20 cellular contexts compared by ENCODE assay signal in the genomic region with DNA sequence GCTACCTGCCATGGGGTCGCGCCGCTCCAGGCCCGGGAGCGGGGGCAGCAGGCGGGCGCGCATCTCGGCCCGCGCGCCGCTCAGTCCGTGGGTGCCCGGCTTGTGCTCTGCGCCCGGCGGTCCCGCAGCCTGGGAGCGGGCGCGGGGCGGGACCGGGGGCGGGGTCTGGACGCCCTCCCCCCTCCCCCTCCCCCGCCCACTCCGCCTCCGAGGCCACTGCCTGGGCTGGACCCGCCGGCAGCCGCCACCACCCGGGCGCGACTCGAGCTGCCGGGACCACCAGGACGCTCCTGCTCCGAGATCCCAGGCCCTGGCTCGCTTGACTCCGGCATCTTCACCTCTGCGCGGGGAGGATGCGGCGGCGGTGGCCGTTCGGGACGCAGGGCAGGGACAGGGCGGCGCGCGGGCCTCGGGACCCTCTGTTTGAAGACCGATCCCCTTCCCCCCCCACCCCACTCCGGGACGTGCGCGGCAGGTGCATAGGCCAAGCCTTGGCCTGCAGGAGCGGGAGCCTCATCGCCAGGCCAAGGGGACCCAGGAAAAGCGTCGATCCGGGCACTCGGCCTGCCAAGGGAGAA. TPM values are rescaled to one million over a fixed set of nuclear protein-coding genes. Genes with fewer than 3 reads are reported as not detected.
DNase-seq lines count a peak whose midpoint lies in the region; ATAC-seq and TF ChIP-seq lines count a peak whose summit lies in the region.
"Had no signal": no experiment of that assay in that cellular context is flagged by ENCODE, and none has a peak within 500 bp of the region (broad histone marks: within the 10 kb centered on the region; RNA-seq: fewer than 3 reads in every experiment).

Gene HS3ST6 (minus strand): TSS at position 104 of the 578 bp plus-strand sequence. CDS start 92 bp downstream, at position 12.

- peak within 1 kb of the TSS; percentile 35; the same call in 1 of the 2 replicates for H3K4me3 ChIP-seq in iPS DF 6.9 (ENCODE audit: low read length)
- no peak within 1 kb of the TSS for H3K4me3 ChIP-seq in osteoblast (ENCODE audit: insufficient read depth, low read length)

- H3K36me3 ChIP-seq in iPS DF 6.9 (ENCODE audit: control insufficient read depth, insufficient read depth, low read length) (no peaks in the 10 kb centered on the region), osteoblast (ENCODE audit: insufficient read depth, low read length) (no peaks in the 10 kb centered on the region)

- H2AFZ ChIP-seq in osteoblast (ENCODE audit: low read length), result no peak within 1 kb of the TSS

- H3K4me1 ChIP-seq in iPS DF 6.9 (ENCODE audit: control insufficient read depth, insufficient read depth, low read length), result peaks cover 16% of the 10 kb centered on the region
- no peaks in the 10 kb centered on the region for H3K4me1 ChIP-seq in osteoblast (ENCODE audit: insufficient read depth, low read length)

- no peak within 1 kb of the TSS for H3K4me2 ChIP-seq in osteoblast (ENCODE audit: insufficient read depth, low read length)

- ATAC-seq in HG02571 (IDR thresholded peaks at IDR 0.05; ENCODE audit: unreplicated experiment) (no peak), GM21723 (IDR thresholded peaks at IDR 0.05; ENCODE audit: unreplicated experiment) (no peak)
- ATAC-seq: effector memory CD8-positive, alpha-beta T cell had no signal

- H3K79me2 ChIP-seq in osteoblast (ENCODE audit: insufficient read depth, low read length), result no peaks in the 10 kb centered on the region

- TF ChIP-seq CTCF in osteoblast (IDR thresholded peaks at IDR 0.05; ENCODE audit: extremely low read depth, low read depth, low read length), result no peak

- H3K9me3 ChIP-seq in iPS DF 6.9 (ENCODE audit: control insufficient read depth, insufficient read depth, low read length), result no peaks in the 10 kb centered on the region
- H3K9me3 ChIP-seq in osteoblast (ENCODE audit: low read depth, low read length), result no peaks in the 10 kb centered on the region
- H3K9me3 ChIP-seq: testis had no signal

- peaks cover 3% of the 10 kb centered on the region for H4K20me1 ChIP-seq in osteoblast (ENCODE audit: insufficient read depth, low read length)

- DNase-seq in NCI-H2227 (lab: John Stamatoyannopoulos, UW; ENCODE audit: unreplicated experiment) (peak; percentile 47), NCI-H2227 treated with DMSO at 0.1 percent for 48 hours (lab: John Stamatoyannopoulos, UW) (no peak), NCI-H69 (lab: John Stamatoyannopoulos, UW) (peak; percentile 44), iPS DF 6.9 (ENCODE audit: low read depth, low spot score) (no peak), osteoblast (ENCODE audit: insufficient read length, low spot score, missing footprints) (peak; percentile 84)
- no peak for DNase-seq in stimulated activated CD4-positive, alpha-beta T cell treated with anti-CD3 and anti-CD28 coated beads, Interleukin-1b, Interleukin-23, amount 100 ng/mL, for 48 hours
- DNase-seq: CD4-positive, alpha-beta memory T cell; effector memory CD8-positive, alpha-beta T cell; foreskin fibroblast; Kasumi-1; left cardiac atrium; NCI-H1694; NCI-H82; T-helper 2 cell; testis had no signal

- peaks cover 42% of the 10 kb centered on the region for H3K27me3 ChIP-seq in iPS DF 6.9 (ENCODE audit: control insufficient read depth, insufficient read depth, low read length)
- peaks cover 77% of the 10 kb centered on the region for H3K27me3 ChIP-seq in osteoblast (ENCODE audit: insufficient read depth, low read length)
- H3K27me3 ChIP-seq: testis had no signal

- H3K27ac ChIP-seq in iPS DF 6.9 (ENCODE audit: low read length) (no peak within 1 kb of the TSS), osteoblast (ENCODE audit: low read depth, low read length) (no peak within 1 kb of the TSS)
- H3K27ac ChIP-seq: testis had no signal

- WGBS in iPS DF 6.9 (ENCODE audit: insufficient coverage, insufficient read length), result no CpG with 5 or more reads among the region's 65 CpGs

RNA-seq across cellular contexts. Expression of gene HS3ST6, which starts in this region (rescaled TPM):
- total RNA-seq in osteoblast, result not detected in 2 replicates
- total RNA-seq: A673; CD4-positive, alpha-beta memory T cell; left cardiac atrium; myocyte; pulmonary artery endothelial cell had no signal

Comparison
In these comparisons a context has a peak if more than half of its experiments do, and no peak if none do; other contexts are left out.
1. DNase-seq: peak in NCI-H2227 (single experiment) and NCI-H69 (single experiment); none in NCI-H2227 treated with DMSO at 0.1 percent for 48 hours (single experiment), iPS DF 6.9 (single experiment) and stimulated activated CD4-positive, alpha-beta T cell treated with anti-CD3 and anti-CD28 coated beads, Interleukin-1b, Interleukin-23, amount 100 ng/mL, for 48 hours (single experiment).
2. Peak in DNase-seq in osteoblast; RNA of the gene not detected or under 1 TPM.